23 cellular contexts compared by ENCODE assay signal in genomic region chr12:12185424-12185823, GRCh38.
"Had no signal": no experiment of that assay in that cellular context is flagged by ENCODE, and none has a peak within 500 bp of the region (broad histone marks: within the 10 kb centered on the region; RNA-seq: fewer than 3 reads in every experiment).

No MANE protein-coding gene starts in this region.

- H3K9me3 ChIP-seq: adrenal gland, breast epithelium, colonic mucosa, esophagus squamous epithelium, ovary, psoas muscle, tibial nerve had no signal

- H2AFZ ChIP-seq: hepatocyte had no signal

- H3K36me3 ChIP-seq: adrenal gland, breast epithelium, colonic mucosa, ovary had no signal

- ATAC-seq: activated naive CD4-positive, alpha-beta T cell treated with anti-CD3 and anti-CD28 coated beads, Interleukin-2, amount 50 U/mL, for 72 hours; activated T-helper 17 cell treated with anti-CD3 and anti-CD28 coated beads, Interleukin-2, amount 50 U/mL, for 72 hours; natural killer cell; psoas muscle; right cardiac atrium had no signal

- H3K36me3 Mint-ChIP-seq: natural killer cell had no signal

- H3K27me3 ChIP-seq: adrenal gland, breast epithelium, colonic mucosa, esophagus squamous epithelium, hepatocyte, ovary, tibial nerve had no signal

- H3K27ac ChIP-seq: adrenal gland, breast epithelium, colonic mucosa, esophagus squamous epithelium, hepatocyte, ovary, psoas muscle, tibial nerve had no signal

- H3K4me2 ChIP-seq: hepatocyte had no signal

- H3K9me3 Mint-ChIP-seq: activated naive CD4-positive, alpha-beta T cell treated with anti-CD3 and anti-CD28 coated beads, Interleukin-2, amount 50 U/mL, for 72 hours; activated T-cell treated with anti-CD3 and anti-CD28 coated beads, Interleukin-2, amount 50 U/mL, for 24 hours; activated T-helper 17 cell treated with anti-CD3 and anti-CD28 coated beads, Interleukin-2, amount 50 U/mL, for 72 hours; central memory CD8-positive, alpha-beta T cell; natural killer cell; stimulated activated naive CD8-positive, alpha-beta T cell treated with anti-CD3 and anti-CD28 coated beads, Interleukin-15, Interleukin-2, amounts not matched to agents 100 ng/mL and 50 ng/mL, for 24 hours had no signal

- H3K4me1 ChIP-seq: breast epithelium, colonic mucosa had no signal

- H3K4me1 Mint-ChIP-seq: activated T-helper 17 cell treated with anti-CD3 and anti-CD28 coated beads, Interleukin-2, amount 50 U/mL, for 72 hours; central memory CD8-positive, alpha-beta T cell; natural killer cell had no signal

- H3K4me3 Mint-ChIP-seq: activated T-cell treated with anti-CD3 and anti-CD28 coated beads, Interleukin-2, amount 50 U/mL, for 24 hours; activated T-helper 17 cell treated with anti-CD3 and anti-CD28 coated beads, Interleukin-2, amount 50 U/mL, for 72 hours; central memory CD8-positive, alpha-beta T cell; natural killer cell; stimulated activated naive CD8-positive, alpha-beta T cell treated with anti-CD3 and anti-CD28 coated beads, Interleukin-15, Interleukin-2, amounts not matched to agents 100 ng/mL and 50 ng/mL, for 24 hours had no signal

- DNase-seq: activated CD4-positive, alpha-beta T cell treated with anti-CD3 and anti-CD28 coated beads, Interleukin-2, amount 50 U/mL, for 4 hours; activated CD8-positive, alpha-beta memory T cell treated with anti-CD3 and anti-CD28 coated beads for 24 hours; activated CD8-positive, alpha-beta memory T cell treated with anti-CD3 and anti-CD28 coated beads, Interleukin-2, amount 50 U/mL, for 4 hours; activated T-cell treated with anti-CD3 and anti-CD28 coated beads, Interleukin-2, amount 50 U/mL, for 24 hours; adrenal gland; colonic mucosa; esophagus squamous epithelium; glutamatergic neuron; midbrain; natural killer cell; ovary; psoas muscle; right cardiac atrium; stimulated activated CD4-positive, alpha-beta T cell treated with anti-CD3 and anti-CD28 coated beads, Interleukin-4, amount 100 ng/mL, for 24 hours; substantia nigra; T-helper 1 cell had no signal

- H3K27ac Mint-ChIP-seq: activated naive CD4-positive, alpha-beta T cell treated with anti-CD3 and anti-CD28 coated beads, Interleukin-2, amount 50 U/mL, for 72 hours; activated T-cell treated with anti-CD3 and anti-CD28 coated beads, Interleukin-2, amount 50 U/mL, for 24 hours; activated T-helper 17 cell treated with anti-CD3 and anti-CD28 coated beads, Interleukin-2, amount 50 U/mL, for 72 hours; natural killer cell; stimulated activated naive CD8-positive, alpha-beta T cell treated with anti-CD3 and anti-CD28 coated beads, Interleukin-15, Interleukin-2, amounts not matched to agents 100 ng/mL and 50 ng/mL, for 24 hours had no signal

- H3K4me3 ChIP-seq: adrenal gland, breast epithelium, colonic mucosa, esophagus squamous epithelium, hepatocyte, ovary, psoas muscle, tibial nerve had no signal
